Comparison of ENCODE assay signal across 17 cellular contexts in genomic region chr11:112694813-112695212, GRCh38.
DNase-seq lines count a peak whose midpoint lies in the region; ATAC-seq, FAIRE-seq and TF ChIP-seq lines count a peak whose summit lies in the region.
"Had no signal": no experiment of that assay in that cellular context is flagged by ENCODE, and none has a peak within 500 bp of the region (broad histone marks: within the 10 kb centered on the region; RNA-seq: fewer than 3 reads in every experiment).

No MANE protein-coding gene starts in this region.

- H3K9me3 ChIP-seq in breast epithelium (no peaks in the 10 kb centered on the region), H1 (ENCODE audit: insufficient read depth in 2 of 2, low read depth in 1 of 2, low read length in 1 of 2) (no peaks in the 10 kb centered on the region)
- H3K9me3 ChIP-seq: stomach, vagina had no signal

- no peak overlapping the region for H3K4ac ChIP-seq in H1 (replicated peaks; ENCODE audit: insufficient read length, low read depth, low read length)

- H2BK12ac ChIP-seq in H1 (ENCODE audit: low read depth, low read length) = no peak overlapping the region

- TF ChIP-seq CTCF in MCF 10A (IDR thresholded peaks at IDR 0.05; ENCODE audit: unreplicated experiment) = no peak
- no peak for TF ChIP-seq CTCF in breast epithelium (IDR thresholded peaks at IDR 0.05)
- TF ChIP-seq CTCF in H1 (IDR thresholded peaks at IDR 0.05; ENCODE audit: control extremely low read depth in 1 of 3, insufficient read depth in 1 of 3, low read depth in 1 of 3, low read length in 3 of 3) = peak in 2 of 3 experiments; percentile 2 to 24; a peak in 3 of 4 replicates
- TF ChIP-seq CTCF in progenitor cell of endocrine pancreas (IDR thresholded peaks at IDR 0.05; ENCODE audit: unreplicated experiment) = no peak

- no peak overlapping the region for H4K91ac ChIP-seq in H1 (replicated peaks; ENCODE audit: insufficient read length, low read length)

- H3K36me3 Mint-ChIP-seq in MCF 10A (ENCODE audit: insufficient read depth, unreplicated experiment) (peaks cover 1% of the 10 kb centered on the region), progenitor cell of endocrine pancreas (ENCODE audit: insufficient read depth) (no peaks in the 10 kb centered on the region)

- CTCF ChIA-PET in MCF 10A (lab: Yijun Ruan, JAX) = interaction anchor here (0.6 to 0.8 kb wide), 3 partner anchors 24 to 917 kb away, joined by 3 read pairs; no protein-coding TSS in a partner anchor
- CTCF ChIA-PET in H1 (lab: Charles Lee; ENCODE audit: partially characterized antibody) = interaction anchor here (1.1 to 2.3 kb wide), 3 partner anchors 8 to 537 kb away, joined by 3 to 5 read pairs (median 3); no protein-coding TSS in a partner anchor

- H4K5ac ChIP-seq in H1 (ENCODE audit: insufficient read length, low read depth, low read length) = no peak overlapping the region

- H3K36me3 ChIP-seq in breast epithelium (no peaks in the 10 kb centered on the region), H1 (ENCODE audit: control insufficient read depth in 2 of 4, insufficient read depth in 4 of 4, low read length in 3 of 4) (no peaks in the 10 kb centered on the region)
- H3K36me3 ChIP-seq: stomach, vagina had no signal

- DNase-seq in MCF 10A (ENCODE audit: unreplicated experiment) = peak; percentile 45
- no peak for DNase-seq in breast epithelium (ENCODE audit: low spot score in 2 of 2)
- DNase-seq in NCI-H2029 treated with DMSO at 0.1 percent for 48 hours (lab: John Stamatoyannopoulos, UW) = peak; percentile 3
- no peak for DNase-seq in H1 (ENCODE audit: low read depth in 1 of 2, low spot score in 2 of 2)
- DNase-seq in progenitor cell of endocrine pancreas (ENCODE audit: low spot score, unreplicated experiment) = no peak
- no peak for DNase-seq in T-helper 1 cell
- no peak for DNase-seq in activated gamma-delta T cell (lab: John Stamatoyannopoulos, UW)
- DNase-seq: activated naive CD8-positive, alpha-beta T cell treated with anti-CD3 and anti-CD28 coated beads, Interleukin-2, amount 50 U/mL, for 24 hours; Calu3; kidney glomerular epithelial cell; MV-4-11; stomach had no signal

- TF ChIP-seq EP300 in H1 (IDR thresholded peaks at IDR 0.05; ENCODE audit: borderline replicate concordance in 1 of 2, low read depth in 2 of 2, low read length in 2 of 2) = no peak

- H3K27me3 ChIP-seq in breast epithelium (no peaks in the 10 kb centered on the region), H1 (replicated peaks in 1 of 4; ENCODE audit: control insufficient read depth in 3 of 4, extremely low read depth in 1 of 4, insufficient read depth in 3 of 4, low read length in 3 of 4) (no peaks in the 10 kb centered on the region)
- H3K27me3 ChIP-seq: stomach, vagina had no signal

- no TSS peak for BruUV-seq in MCF 10A (replicated peaks; lab: Mats Ljungman, UMichigan)

- H3K4me1 ChIP-seq in breast epithelium (no peaks in the 10 kb centered on the region), H1 (replicated peaks in 1 of 4; ENCODE audit: control insufficient read depth in 3 of 4, insufficient read depth in 4 of 4, low read length in 3 of 4) (no peaks in the 10 kb centered on the region)
- H3K4me1 ChIP-seq: stomach, vagina had no signal

- no peak overlapping the region for H3K23ac ChIP-seq in H1 (ENCODE audit: insufficient read length)

- POLR2A ChIA-PET in MCF 10A (lab: Yijun Ruan, JAX) = interaction anchor here (0.7 kb wide), 1 partner anchor 372 kb away, joined by 3 read pairs; no protein-coding TSS in a partner anchor
- POLR2A ChIA-PET in H1 (lab: Charles Lee; ENCODE audit: partially characterized antibody) = no interaction called here

- H2BK120ac ChIP-seq in H1 (replicated peaks; ENCODE audit: low read depth, low read length) = no peak overlapping the region

- no peaks in the 10 kb centered on the region for H3K79me2 ChIP-seq in H1 (ENCODE audit: control insufficient read depth in 1 of 2, insufficient read depth in 2 of 2, low read length in 2 of 2)

- H3K23me2 ChIP-seq in H1 (ENCODE audit: low read depth, low read length) = no peaks in the 10 kb centered on the region

- TF ChIP-seq RAD21 in H1 (IDR thresholded peaks at IDR 0.05 in 1 of 2, conservative IDR thresholded peaks at IDR 0.05 in 1 of 2; ENCODE audit: low read depth in 2 of 2, low read length in 2 of 2) = 0 out of 4 replicates have a peak, but pooled peaks of 1 of the 2 experiments have one; percentile 8

- H3K4me2 ChIP-seq in H1 (ENCODE audit: insufficient read depth in 1 of 2, low read depth in 2 of 2, low read length in 2 of 2) = no peak overlapping the region

- H2BK15ac ChIP-seq in H1 (ENCODE audit: low read length) = no peak overlapping the region

- H2AFZ ChIP-seq in H1 (ENCODE audit: low read length) = no peak overlapping the region

- TF ChIP-seq POLR2A in breast epithelium (IDR thresholded peaks at IDR 0.05) (no peak), H1 (IDR thresholded peaks at IDR 0.05; ENCODE audit: control extremely low read depth in 1 of 2, low read depth in 2 of 2, low read length in 2 of 2) (no peak)

- no peak for FAIRE-seq in H1 (lab: Jason Lieb, UNC)
- FAIRE-seq: endothelial cell of umbilical vein had no signal

- H2BK20ac ChIP-seq in H1 (ENCODE audit: low read length) = no peak overlapping the region

- no peak overlapping the region for H3K14ac ChIP-seq in H1 (ENCODE audit: insufficient read length)

- no peaks in the 10 kb centered on the region for H4K20me1 ChIP-seq in H1 (replicated peaks in 1 of 2; ENCODE audit: control insufficient read depth in 1 of 2, insufficient read depth in 2 of 2, low read length in 2 of 2)

- intact Hi-C loops in MCF 10A (cut with micrococcal nuclease) (no loop called here), breast epithelium (cut with DNase I; ENCODE audit: low total_unique reads) (no loop called here)

- H3K18ac ChIP-seq in H1 (ENCODE audit: extremely low read depth, low read length) = peak overlapping the region; percentile 11; the same call in 1 of the 2 replicates

- H3K56ac ChIP-seq in H1 (replicated peaks; ENCODE audit: insufficient read length, low read depth, low read length) = no peak overlapping the region

- ATAC-seq in GM19397 (IDR thresholded peaks at IDR 0.05; ENCODE audit: unreplicated experiment) = no peak
- ATAC-seq: activated CD4-positive, CD25-positive, alpha-beta regulatory T cell treated with anti-CD3 and anti-CD28 coated beads, Interleukin-2, amount 50 U/mL, for 24 hours; activated naive CD8-positive, alpha-beta T cell treated with anti-CD3 and anti-CD28 coated beads, Interleukin-2, amount 50 U/mL, for 24 hours; Panc1 had no signal

- no peak overlapping the region for H3K4me3 Mint-ChIP-seq in MCF 10A (ENCODE audit: unreplicated experiment)
- no peak overlapping the region for H3K4me3 Mint-ChIP-seq in progenitor cell of endocrine pancreas (ENCODE audit: low read depth)
- H3K4me3 Mint-ChIP-seq: activated naive CD8-positive, alpha-beta T cell treated with anti-CD3 and anti-CD28 coated beads, Interleukin-2, amount 50 U/mL, for 24 hours had no signal

- no peak overlapping the region for H3K9ac ChIP-seq in H1 (replicated peaks in 1 of 4; ENCODE audit: extremely low read depth in 1 of 4, low read depth in 3 of 4, low read length in 3 of 4)

- H3K27ac ChIP-seq in breast epithelium (no peak overlapping the region), H1 (ENCODE audit: low read depth, low read length) (no peak overlapping the region)
- H3K27ac ChIP-seq: stomach, vagina had no signal

- H3K27me3 Mint-ChIP-seq in MCF 10A (ENCODE audit: insufficient read depth, unreplicated experiment) (no peaks in the 10 kb centered on the region), progenitor cell of endocrine pancreas (no peaks in the 10 kb centered on the region)

- no peak overlapping the region for H2BK5ac ChIP-seq in H1 (ENCODE audit: low read depth, low read length)

- 88% methylated on average over 3 of the region's 3 CpGs; no CpG with 5 or more reads in 1 of the 2 experiments for WGBS in H1 (ENCODE audit: extremely low coverage in 1 of 2, insufficient coverage in 1 of 2, insufficient read length in 1 of 2, insufficient replicate concordance in 2 of 2, low coverage in 1 of 2, low lambda C conversion rate in 2 of 2, missing lambda C conversion rate in 1 of 2), 2 experiments

- no peak overlapping the region for H4K8ac ChIP-seq in H1 (ENCODE audit: extremely low read depth, insufficient read depth, low read length)

- H3K4me1 Mint-ChIP-seq in MCF 10A (ENCODE audit: insufficient read depth, unreplicated experiment) (peaks cover 8% of the 10 kb centered on the region), progenitor cell of endocrine pancreas (ENCODE audit: low read depth) (peaks cover 4% of the 10 kb centered on the region)
- H3K4me1 Mint-ChIP-seq: activated naive CD8-positive, alpha-beta T cell treated with anti-CD3 and anti-CD28 coated beads, Interleukin-2, amount 50 U/mL, for 24 hours had no signal

- H3K9me3 Mint-ChIP-seq in MCF 10A (ENCODE audit: unreplicated experiment) (no peaks in the 10 kb centered on the region), progenitor cell of endocrine pancreas (ENCODE audit: low read depth) (no peaks in the 10 kb centered on the region)
- H3K9me3 Mint-ChIP-seq: activated naive CD8-positive, alpha-beta T cell treated with anti-CD3 and anti-CD28 coated beads, Interleukin-2, amount 50 U/mL, for 24 hours had no signal

- H3K27ac Mint-ChIP-seq in MCF 10A (ENCODE audit: low read depth, unreplicated experiment) (no peak overlapping the region), progenitor cell of endocrine pancreas (peak overlapping the region; percentile 80)
- H3K27ac Mint-ChIP-seq: activated naive CD8-positive, alpha-beta T cell treated with anti-CD3 and anti-CD28 coated beads, Interleukin-2, amount 50 U/mL, for 24 hours had no signal

- no peaks in the 10 kb centered on the region for H3K79me1 ChIP-seq in H1 (ENCODE audit: low read depth, low read length)

- H2AK5ac ChIP-seq in H1 (ENCODE audit: low read depth, low read length) = no peak overlapping the region

- H3K4me3 ChIP-seq in breast epithelium = no peak overlapping the region
- no peak overlapping the region for H3K4me3 ChIP-seq in H1 (ENCODE audit: extremely low read depth in 1 of 4, insufficient read depth in 2 of 4, low read depth in 3 of 4, low read length in 4 of 4)
- H3K4me3 ChIP-seq: stomach, vagina had no signal

TF ChIP-seq in H1, 55 proteins besides CTCF, POLR2A, EP300 and RAD21:
- 0 out of 2 replicates have a peak, but pooled peaks have one; percentile 33 for TF ChIP-seq JUND (IDR thresholded peaks at IDR 0.05; ENCODE audit: low read length)
- no peak for TF ChIP-seq BRCA1 (IDR thresholded peaks at IDR 0.05; ENCODE audit: low read depth, low read length)

Comparison
In these comparisons a context has a peak if more than half of its experiments do, and no peak if none do; other contexts are left out.
1. DNase-seq: peak in MCF 10A (single experiment) and NCI-H2029 treated with DMSO at 0.1 percent for 48 hours (single experiment); none in breast epithelium (0 of 2), H1 (0 of 2), progenitor cell of endocrine pancreas (single experiment), T-helper 1 cell (0 of 5) and activated gamma-delta T cell (single experiment).
2. CTCF ChIP-seq: peak in H1 (2 of 3); none in MCF 10A (single experiment), breast epithelium (0 of 3) and progenitor cell of endocrine pancreas (single experiment).